In the genomic region with DNA sequence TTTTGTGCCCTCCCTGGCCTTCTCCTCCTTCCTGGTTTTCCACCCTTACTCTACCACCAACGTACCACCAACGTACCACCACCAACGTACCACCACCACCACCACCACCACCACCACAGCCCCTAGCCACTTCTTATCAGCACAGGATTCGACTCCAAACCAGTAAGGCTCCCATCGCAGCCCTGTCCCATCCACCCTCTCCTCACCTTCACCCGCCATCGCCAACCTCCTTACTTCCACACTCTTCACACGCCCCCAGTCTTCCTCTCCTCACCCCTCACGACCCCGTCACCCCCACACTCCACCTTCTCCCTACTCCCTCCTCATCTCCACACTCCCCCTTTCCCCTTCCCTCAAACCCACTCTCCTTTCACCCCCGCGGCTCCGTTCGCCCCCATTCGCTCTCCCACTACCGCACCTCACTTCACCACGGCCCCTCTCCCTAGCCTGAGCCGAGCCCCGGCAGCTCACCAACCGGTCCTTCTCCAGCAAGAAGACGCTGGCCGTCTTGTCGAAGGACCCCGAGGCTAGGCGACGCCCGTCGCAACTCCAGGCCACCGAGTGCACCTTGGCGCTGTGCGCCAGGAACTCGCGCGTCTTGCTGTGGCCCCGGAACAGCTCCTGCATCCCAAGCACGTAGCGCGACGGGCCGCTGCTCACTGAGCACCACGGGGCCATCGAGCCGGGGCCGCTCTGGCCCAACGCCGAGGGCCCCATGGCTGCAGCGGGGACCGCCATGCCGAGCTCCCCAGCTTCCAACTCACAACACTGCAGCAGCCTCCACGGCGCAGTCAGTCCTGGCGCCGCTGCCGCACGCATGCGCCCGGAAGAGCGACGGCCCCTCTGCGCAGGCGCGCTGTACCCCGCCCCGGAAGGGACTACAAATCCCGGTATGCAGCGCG, we compare ENCODE assay signal across 8 cellular contexts. TPM values are rescaled to one million over a fixed set of nuclear protein-coding genes. Genes with fewer than 3 reads are reported as not detected.
DNase-seq lines count a peak whose midpoint lies in the region; ATAC-seq and TF ChIP-seq lines count a peak whose summit lies in the region.
"Not testable (repeated sequence)": the region's sequence is repeated elsewhere in the genome, so short reads cannot be mapped to it uniquely, and the experiment has no call there.

A gene with protein sequence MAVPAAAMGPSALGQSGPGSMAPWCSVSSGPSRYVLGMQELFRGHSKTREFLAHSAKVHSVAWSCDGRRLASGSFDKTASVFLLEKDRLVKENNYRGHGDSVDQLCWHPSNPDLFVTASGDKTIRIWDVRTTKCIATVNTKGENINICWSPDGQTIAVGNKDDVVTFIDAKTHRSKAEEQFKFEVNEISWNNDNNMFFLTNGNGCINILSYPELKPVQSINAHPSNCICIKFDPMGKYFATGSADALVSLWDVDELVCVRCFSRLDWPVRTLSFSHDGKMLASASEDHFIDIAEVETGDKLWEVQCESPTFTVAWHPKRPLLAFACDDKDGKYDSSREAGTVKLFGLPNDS (minus strand): TSS at position 845 of the 902 bp plus-strand sequence. CDS start 107 bp downstream, at position 738.

- H3K4me2 ChIP-seq in BLaER1 treated with 17β-estradiol and CSF1 and Interleukin-3, amounts not matched to agents 10 nM and 100 nM, result peak within 1 kb of the TSS in 7 of 11 experiments; percentile 9 to 38 (median 29); a peak in 4 of 22 replicates

- peak; percentile 76 for DNase-seq in activated naive CD4-positive, alpha-beta T cell treated with anti-CD3 and anti-CD28 coated beads, Interleukin-2, amount 50 U/mL, for 16 hours
- DNase-seq in fibroblast of the aortic adventitia (ENCODE audit: low read depth), result peak; percentile 62
- DNase-seq in myocyte (ENCODE audit: low read depth), result peak; percentile 73
- peak; percentile 39 to 60 (median 58) for DNase-seq in stimulated activated CD4-positive, alpha-beta T cell treated with anti-CD3 and anti-CD28 coated beads, TNF-alpha, amount 100 ng/mL, for 48 hours (ENCODE audit: low read depth in 3 of 3)

- H3K9ac ChIP-seq in BLaER1 treated with 17β-estradiol and CSF1 and Interleukin-3, amounts not matched to agents 10 nM and 100 nM, result peak within 1 kb of the TSS; percentile 71 to 86 (median 78); a peak in 21 of 22 replicates

- H3K27me3 ChIP-seq in BLaER1 treated with 17β-estradiol and CSF1 and Interleukin-3, amounts not matched to agents 10 nM and 100 nM, result not testable (repeated sequence)

- not testable (repeated sequence) for TF ChIP-seq CTCF in fibroblast of the aortic adventitia (IDR thresholded peaks at IDR 0.05; ENCODE audit: insufficient read depth, low read length)

- peak within 1 kb of the TSS in 8 of 11 experiments; percentile 69 to 77 (median 74); a peak in 16 of 22 replicates for H3K27ac ChIP-seq in BLaER1 treated with 17β-estradiol and CSF1 and Interleukin-3, amounts not matched to agents 10 nM and 100 nM

- not testable (repeated sequence) for H3K4me1 ChIP-seq in BLaER1 treated with 17β-estradiol and CSF1 and Interleukin-3, amounts not matched to agents 10 nM and 100 nM

- not testable (repeated sequence) for H4K20me1 ChIP-seq in BLaER1 treated with 17β-estradiol and CSF1 and Interleukin-3, amounts not matched to agents 10 nM and 100 nM

- ATAC-seq in GM19452 (IDR thresholded peaks at IDR 0.05; ENCODE audit: unreplicated experiment), result peak; percentile 98
- peak; percentile 98 for ATAC-seq in HG03280 (IDR thresholded peaks at IDR 0.05; ENCODE audit: unreplicated experiment)
- peak; percentile 100 for ATAC-seq in SK-N-SH treated with all-trans-retinoic acid at 6 μM for 48 hours

- not testable (repeated sequence) for H3K36me3 ChIP-seq in BLaER1 treated with 17β-estradiol and CSF1 and Interleukin-3, amounts not matched to agents 10 nM and 100 nM

- H3K9me3 ChIP-seq in BLaER1 treated with 17β-estradiol and CSF1 and Interleukin-3, amounts not matched to agents 10 nM and 100 nM (replicated peaks in 1 of 11), result not testable (repeated sequence)

- H3K4me3 ChIP-seq in BLaER1 treated with 17β-estradiol and CSF1 and Interleukin-3, amounts not matched to agents 10 nM and 100 nM, result peak within 1 kb of the TSS; percentile 56 to 77 (median 69)
- peak within 1 kb of the TSS; percentile 65 for H3K4me3 ChIP-seq in fibroblast of the aortic adventitia (ENCODE audit: low read depth, low read length)

RNA-seq across cellular contexts. Expression of the gene that starts here (rescaled TPM):
- total RNA-seq in fibroblast of the aortic adventitia (ENCODE audit: low replicate concordance) (14.8 and 19.0 TPM in 2 replicates), myocyte (28.2 and 34.3 TPM in 2 replicates)
- 20.8 TPM for polyA plus RNA-seq in myocyte (2012)

Comparison
In these comparisons a context has a peak if more than half of its experiments do, and no peak if none do; other contexts are left out.
1. Peak in every context shown above with its lines: DNase-seq, ATAC-seq, H3K4me3 ChIP-seq and H3K27ac ChIP-seq.